19 cellular contexts compared by ENCODE assay signal in the genomic region with DNA sequence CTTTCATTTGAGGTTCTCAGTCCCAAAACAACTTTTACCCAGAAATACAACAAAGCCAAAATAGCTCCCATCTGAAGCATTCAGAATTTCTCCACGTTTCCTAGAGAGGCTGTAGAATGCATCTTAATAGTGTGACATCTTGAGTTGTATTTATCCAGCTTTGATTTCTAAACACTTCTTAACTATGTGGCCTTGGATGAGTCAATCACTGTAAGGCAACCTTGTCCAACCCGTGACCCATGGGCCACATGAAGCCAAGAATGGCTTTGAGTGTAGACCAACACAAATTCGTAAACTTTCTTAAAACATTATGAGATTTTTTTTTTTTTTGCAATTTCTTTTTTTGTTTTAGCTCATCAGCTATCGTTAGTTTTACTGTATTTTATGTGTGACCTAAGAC.
DNase-seq lines count a peak whose midpoint lies in the region; ATAC-seq, FAIRE-seq and TF ChIP-seq lines count a peak whose summit lies in the region.
"Had no signal": no experiment of that assay in that cellular context is flagged by ENCODE, and none has a peak within 500 bp of the region (broad histone marks: within the 10 kb centered on the region; RNA-seq: fewer than 3 reads in every experiment).

No MANE protein-coding gene starts in this region.

- ATAC-seq in GM12878 = no peak
- ATAC-seq: A549, HepG2 had no signal

- H3K4me3 ChIP-seq in CD8-positive, alpha-beta memory T cell (ENCODE audit: low read length) = no peak overlapping the region
- no peak overlapping the region for H3K4me3 ChIP-seq in GM12878
- H3K4me3 ChIP-seq: A549, BLaER1 had no signal

- H2AFZ ChIP-seq in GM12878 (ENCODE audit: control insufficient read depth, low read depth, low read length) = no peak overlapping the region

- no peaks in the 10 kb centered on the region for H3K9me3 Mint-ChIP-seq in CD8-positive, alpha-beta memory T cell
- no peaks in the 10 kb centered on the region for H3K9me3 Mint-ChIP-seq in immature natural killer cell
- H3K9me3 Mint-ChIP-seq: CD14-positive monocyte; CD4-positive, alpha-beta memory T cell; H9; IgD-negative memory B cell had no signal

- TF ChIP-seq CTCF in GM12878 (IDR thresholded peaks at IDR 0.05 in 2 of 3, conservative IDR thresholded peaks at IDR 0.05 in 1 of 3; ENCODE audit: control insufficient read depth in 2 of 3, extremely low read depth in 1 of 3, insufficient read depth in 1 of 3, low read depth in 3 of 3, low read length in 3 of 3) = no peak

- H3K4me2 ChIP-seq in GM12878 (ENCODE audit: control insufficient read depth, insufficient read depth) = no peak overlapping the region
- H3K4me2 ChIP-seq: A549 had no signal

- H4K20me1 ChIP-seq in GM12878 (ENCODE audit: control insufficient read depth, insufficient read depth) = no peaks in the 10 kb centered on the region
- H4K20me1 ChIP-seq: BLaER1 had no signal

- no peaks in the 10 kb centered on the region for H3K27me3 ChIP-seq in CD8-positive, alpha-beta memory T cell (ENCODE audit: insufficient read depth, low read length, poor library complexity, severe bottlenecking)
- H3K27me3 ChIP-seq in GM12878 (replicated peaks in 1 of 2; ENCODE audit: control insufficient read depth in 2 of 2, insufficient read depth in 2 of 2, low read length in 1 of 2) = no peaks in the 10 kb centered on the region
- H3K27me3 ChIP-seq: BLaER1 had no signal

- in situ Hi-C loops in GM12878 (cut with MboI) = no loop called here

- SMC1A ChIA-PET in GM12878 (lab: Charles Lee; ENCODE audit: uncharacterized antibody, unreplicated experiment) = interaction anchor here (1.0 to 1.9 kb wide), 5 partner anchors 12 to 270 kb away, joined by 3 to 5 read pairs (median 4); no protein-coding TSS in a partner anchor

- FAIRE-seq in GM12878 (lab: Jason Lieb, UNC) = no peak
- FAIRE-seq: H1, HepG2 had no signal

- TF ChIP-seq POLR2A in GM12878 (IDR thresholded peaks at IDR 0.05; ENCODE audit: low read depth, low read length) = no peak

- no peak overlapping the region for H3K9ac ChIP-seq in GM12878 (ENCODE audit: control insufficient read depth, insufficient read depth, low read length)
- H3K9ac ChIP-seq: BLaER1 had no signal

- peak overlapping the region in 7 of 8 donors; percentile 22 to 90 (median 64) for H3K27ac Mint-ChIP-seq in CD8-positive, alpha-beta memory T cell
- peak overlapping the region; percentile 73 to 90 (median 86) for H3K27ac Mint-ChIP-seq in immature natural killer cell
- H3K27ac Mint-ChIP-seq: CD14-positive monocyte, IgD-negative memory B cell had no signal

- CTCF ChIA-PET in CD8-positive, alpha-beta memory T cell (lab: Charles Lee) = interaction anchor here (1.6 kb wide), 1 partner anchor 11 kb away, joined by 4 read pairs; no protein-coding TSS in a partner anchor
- CTCF ChIA-PET in GM12878 (lab: Yijun Ruan, JAX) = interaction anchor here (0.6 to 6.4 kb wide), 9 partner anchors 9 to 895 kb away, joined by 3 to 56 read pairs (median 3); no protein-coding TSS in a partner anchor

- WGBS in GM12878 (ENCODE audit: insufficient coverage, insufficient replicate concordance, low lambda C conversion rate, missing lambda C conversion rate) = 99% methylated on average over 4 of the region's 4 CpGs

- no peaks in the 10 kb centered on the region for H3K9me3 ChIP-seq in CD8-positive, alpha-beta memory T cell (ENCODE audit: low read length)
- H3K9me3 ChIP-seq in GM12878 (replicated peaks; ENCODE audit: control insufficient read depth, insufficient read depth, low read length) = peaks cover 8% of the 10 kb centered on the region; the same call in 2 of the 3 replicates
- H3K9me3 ChIP-seq: A549, BLaER1 had no signal

- peaks cover 31 to 37% (median 36%) of the 10 kb centered on the region in 3 donors for H3K4me1 Mint-ChIP-seq in CD8-positive, alpha-beta memory T cell
- H3K4me1 Mint-ChIP-seq in immature natural killer cell = peaks cover 50 to 51% of the 10 kb centered on the region in 2 donors

- POLR2A ChIA-PET in CD8-positive, alpha-beta memory T cell (lab: Charles Lee) = no interaction called here
- POLR2A ChIA-PET in GM12878 (lab: Charles Lee) = interaction anchor here (0.7 to 1.1 kb wide), 2 partner anchors 77 to 177 kb away, joined by 3 to 4 read pairs; no protein-coding TSS in a partner anchor

- no peak for TF ChIP-seq RAD21 in GM12878 (IDR thresholded peaks at IDR 0.05; ENCODE audit: insufficient read depth, low read depth, low read length)

- peaks cover 0 to 43% (median 24%) of the 10 kb centered on the region in 3 donors for H3K36me3 Mint-ChIP-seq in CD8-positive, alpha-beta memory T cell
- H3K36me3 Mint-ChIP-seq in immature natural killer cell = peaks cover 2 to 27% (median 9%) of the 10 kb centered on the region in 3 donors

- BruUV-seq in GM12878 (replicated peaks; lab: Mats Ljungman, UMichigan) = no TSS peak

- H3K36me3 ChIP-seq in CD8-positive, alpha-beta memory T cell (ENCODE audit: insufficient read depth, low read length) = peaks cover 4% of the 10 kb centered on the region
- H3K36me3 ChIP-seq in GM12878 (ENCODE audit: control insufficient read depth in 2 of 2, insufficient read depth in 2 of 2, low read length in 1 of 2) = no peaks in the 10 kb centered on the region; a peak in 1 of 4 replicates

- H3K27ac ChIP-seq in CD8-positive, alpha-beta memory T cell (ENCODE audit: low read depth, low read length) = no peak overlapping the region
- peak overlapping the region; percentile 41; the same call in 1 of the 2 replicates for H3K27ac ChIP-seq in GM12878 (ENCODE audit: control insufficient read depth, insufficient read depth)
- H3K27ac ChIP-seq: 22Rv1, A549, BLaER1 had no signal

- no peaks in the 10 kb centered on the region for H3K27me3 Mint-ChIP-seq in CD8-positive, alpha-beta memory T cell
- H3K27me3 Mint-ChIP-seq in immature natural killer cell (ENCODE audit: low read depth in 3 of 3) = peaks cover 0 to 2% (median 0%) of the 10 kb centered on the region in 3 donors
- H3K27me3 Mint-ChIP-seq: CD4-positive, alpha-beta memory T cell; IgD-negative memory B cell had no signal

- TF ChIP-seq EP300 in GM12878 (IDR thresholded peaks at IDR 0.05; ENCODE audit: borderline replicate concordance in 1 of 2, control insufficient read depth in 1 of 2, low read depth in 2 of 2, low read length in 2 of 2) = no peak

- RAD21 ChIA-PET in GM12878 (lab: Charles Lee; ENCODE audit: unreplicated experiment) = interaction anchor here (0.9 to 4.0 kb wide), 4 partner anchors 9 to 153 kb away, joined by 3 to 17 read pairs (median 4); no protein-coding TSS in a partner anchor

- peak; percentile 7 for DNase-seq in DMS53 (lab: John Stamatoyannopoulos, UW)
- no peak for DNase-seq in DMS53 treated with DMSO at 0.1 percent for 48 hours (lab: John Stamatoyannopoulos, UW; ENCODE audit: unreplicated experiment)
- DNase-seq in CD8-positive, alpha-beta memory T cell = no peak
- DNase-seq in GM12878 (ENCODE audit: low read depth, low spot score) = no peak
- DNase-seq in immature natural killer cell = no peak
- no peak for DNase-seq in cardiac septum (ENCODE audit: low spot score)
- DNase-seq in stimulated activated CD4-positive, alpha-beta T cell treated with anti-CD3 and anti-CD28 coated beads, Interleukin-2, amount 100 ng/mL, for 24 hours = no peak
- no peak for DNase-seq in iPS-NIHi7 (ENCODE audit: extremely low spot score)
- DNase-seq: Calu3; CD4-positive, alpha-beta memory T cell; GF-D8; H9 had no signal

- peaks cover 18% of the 10 kb centered on the region for H3K4me1 ChIP-seq in CD8-positive, alpha-beta memory T cell (ENCODE audit: insufficient read depth, low read length)
- H3K4me1 ChIP-seq in GM12878 (ENCODE audit: control insufficient read depth, insufficient read depth, low read length) = peaks cover 19% of the 10 kb centered on the region
- H3K4me1 ChIP-seq: A549 had no signal

- no peaks in the 10 kb centered on the region for H3K79me2 ChIP-seq in GM12878 (ENCODE audit: control insufficient read depth, insufficient read depth, low read length)

- intact Hi-C loops in GM12878 (cut with micrococcal nuclease; ENCODE audit: unreplicated experiment) (no loop called here), cardiac septum (cut with DNase I) (no loop called here)

- no peak overlapping the region for H3K4me3 Mint-ChIP-seq in CD8-positive, alpha-beta memory T cell
- peak overlapping the region in 4 of 5 donors; percentile 31 to 83 (median 63) for H3K4me3 Mint-ChIP-seq in immature natural killer cell
- H3K4me3 Mint-ChIP-seq: CD14-positive monocyte; CD4-positive, alpha-beta memory T cell; H9 had no signal

TF ChIP-seq in GM12878, 131 proteins besides CTCF, POLR2A, EP300 and RAD21:
- no peak for TF ChIP-seq STAT3 (IDR thresholded peaks at IDR 0.05; ENCODE audit: low read depth, low read length)
- no peak for TF ChIP-seq CBX5 (IDR thresholded peaks at IDR 0.05; ENCODE audit: low read depth)
- TF ChIP-seq NFXL1 (IDR thresholded peaks at IDR 0.05; ENCODE audit: borderline replicate concordance) = no peak
- TF ChIP-seq, protein P1, sequence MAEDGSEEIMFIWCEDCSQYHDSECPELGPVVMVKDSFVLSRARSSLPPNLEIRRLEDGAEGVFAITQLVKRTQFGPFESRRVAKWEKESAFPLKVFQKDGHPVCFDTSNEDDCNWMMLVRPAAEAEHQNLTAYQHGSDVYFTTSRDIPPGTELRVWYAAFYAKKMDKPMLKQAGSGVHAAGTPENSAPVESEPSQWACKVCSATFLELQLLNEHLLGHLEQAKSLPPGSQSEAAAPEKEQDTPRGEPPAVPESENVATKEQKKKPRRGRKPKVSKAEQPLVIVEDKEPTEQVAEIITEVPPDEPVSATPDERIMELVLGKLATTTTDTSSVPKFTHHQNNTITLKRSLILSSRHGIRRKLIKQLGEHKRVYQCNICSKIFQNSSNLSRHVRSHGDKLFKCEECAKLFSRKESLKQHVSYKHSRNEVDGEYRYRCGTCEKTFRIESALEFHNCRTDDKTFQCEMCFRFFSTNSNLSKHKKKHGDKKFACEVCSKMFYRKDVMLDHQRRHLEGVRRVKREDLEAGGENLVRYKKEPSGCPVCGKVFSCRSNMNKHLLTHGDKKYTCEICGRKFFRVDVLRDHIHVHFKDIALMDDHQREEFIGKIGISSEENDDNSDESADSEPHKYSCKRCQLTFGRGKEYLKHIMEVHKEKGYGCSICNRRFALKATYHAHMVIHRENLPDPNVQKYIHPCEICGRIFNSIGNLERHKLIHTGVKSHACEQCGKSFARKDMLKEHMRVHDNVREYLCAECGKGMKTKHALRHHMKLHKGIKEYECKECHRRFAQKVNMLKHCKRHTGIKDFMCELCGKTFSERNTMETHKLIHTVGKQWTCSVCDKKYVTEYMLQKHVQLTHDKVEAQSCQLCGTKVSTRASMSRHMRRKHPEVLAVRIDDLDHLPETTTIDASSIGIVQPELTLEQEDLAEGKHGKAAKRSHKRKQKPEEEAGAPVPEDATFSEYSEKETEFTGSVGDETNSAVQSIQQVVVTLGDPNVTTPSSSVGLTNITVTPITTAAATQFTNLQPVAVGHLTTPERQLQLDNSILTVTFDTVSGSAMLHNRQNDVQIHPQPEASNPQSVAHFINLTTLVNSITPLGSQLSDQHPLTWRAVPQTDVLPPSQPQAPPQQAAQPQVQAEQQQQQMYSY (CRISPR knock-in tag; IDR thresholded peaks at IDR 0.05) = no peak
- TF ChIP-seq LARP7 (IDR thresholded peaks at IDR 0.05) = no peak
- no peak for TF ChIP-seq BRCA1 (IDR thresholded peaks at IDR 0.05; ENCODE audit: low read depth, low read length)
- no peak for TF ChIP-seq POU2F2 (IDR thresholded peaks at IDR 0.05; ENCODE audit: borderline replicate concordance, low read depth, low read length)
- no peak for TF ChIP-seq MYB (IDR thresholded peaks at IDR 0.05; ENCODE audit: borderline replicate concordance, low read depth, low read length)

Comparison
In these comparisons a context has a peak if more than half of its experiments do, and no peak if none do; other contexts are left out.
1. H3K4me3 Mint-ChIP-seq: peak in immature natural killer cell (4 of 5); none in CD8-positive, alpha-beta memory T cell (0 of 7).